12 cellular contexts compared by ENCODE assay signal in the genomic region with DNA sequence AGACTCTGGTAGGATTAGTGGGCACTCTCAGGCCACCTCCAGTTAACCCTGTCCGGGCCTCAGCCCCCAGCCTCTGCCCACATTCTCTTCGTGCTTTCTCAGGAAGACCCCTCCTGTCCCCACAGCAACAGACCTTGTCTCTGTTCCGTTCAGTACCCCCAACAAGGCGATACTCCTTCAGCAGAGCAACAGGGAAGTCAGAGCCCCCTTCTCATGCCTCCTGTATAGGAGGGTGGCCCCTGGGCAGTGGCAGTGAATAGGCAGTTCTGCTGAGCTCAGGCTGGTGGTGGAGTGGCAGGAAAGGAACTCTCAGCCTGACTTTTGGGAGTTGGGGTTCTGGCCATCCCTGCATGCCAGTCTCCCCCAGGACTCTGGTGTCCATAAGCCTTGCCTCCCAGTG. TPM values are rescaled to one million over a fixed set of nuclear protein-coding genes. Genes with fewer than 3 reads are reported as not detected.
DNase-seq lines count a peak whose midpoint lies in the region; ATAC-seq and TF ChIP-seq lines count a peak whose summit lies in the region.
"Had no signal": no experiment of that assay in that cellular context is flagged by ENCODE, and none has a peak within 500 bp of the region (broad histone marks: within the 10 kb centered on the region; RNA-seq: fewer than 3 reads in every experiment).

No MANE protein-coding gene starts in this region.

- no peak overlapping the region for H2BK20ac ChIP-seq in H9 (ENCODE audit: low read depth, low read length, poor library complexity, severe bottlenecking)

- H3K27me3 ChIP-seq in H9 (ENCODE audit: insufficient read depth, low read length) (peaks cover 13% of the 10 kb centered on the region; the same call in 1 of the 2 replicates), mammary epithelial cell (ENCODE audit: insufficient read depth, low read length) (no peaks in the 10 kb centered on the region)

- no peak overlapping the region for H3K18ac ChIP-seq in H9 (ENCODE audit: insufficient read length, low read depth, low read length)

- H3T11ph ChIP-seq in H9 (ENCODE audit: low read length) = no peak overlapping the region

- H3K4me1 Mint-ChIP-seq in H9 (peaks cover 44 to 62% of the 10 kb centered on the region in 2 experiments), mesothelial cell of epicardium (peaks cover 78% of the 10 kb centered on the region)

- no peak overlapping the region for H2BK5ac ChIP-seq in H9 (ENCODE audit: insufficient read length, low read length)

- H3K4me3 ChIP-seq in mammary epithelial cell (replicated peaks in 1 of 3; ENCODE audit: insufficient read depth in 1 of 3, low read depth in 2 of 3, low read length in 3 of 3) = peak overlapping the region; percentile 4 to 29 (median 25)

- BruUV-seq in mammary epithelial cell (replicated peaks; lab: Mats Ljungman, UMichigan) = TSS peak; percentile 43

- H3K4me3 Mint-ChIP-seq in H9 = no peak overlapping the region
- peak overlapping the region; percentile 72 for H3K4me3 Mint-ChIP-seq in mesothelial cell of epicardium
- H3K4me3 Mint-ChIP-seq: activated naive CD8-positive, alpha-beta T cell treated with anti-CD3 and anti-CD28 coated beads, Interleukin-2, amount 10 ng/mL, durations not matched to agents 7 days and 5 days; stimulated activated naive B cell treated with anti-CD40 and anti-IgM and Interleukin-4, amounts not matched to agents 10 μg/mL and 1 μg/mL and 100 μg/mL, for 72 hours had no signal

- peak overlapping the region in 2 of 3 experiments; percentile 62 to 87; a peak in 2 of 7 replicates for H3K27ac Mint-ChIP-seq in H9
- H3K27ac Mint-ChIP-seq in mesothelial cell of epicardium = peak overlapping the region; percentile 100
- H3K27ac Mint-ChIP-seq: activated naive CD8-positive, alpha-beta T cell treated with anti-CD3 and anti-CD28 coated beads, Interleukin-2, amount 10 ng/mL, durations not matched to agents 7 days and 5 days; stimulated activated naive B cell treated with anti-CD40 and anti-IgM and Interleukin-4, amounts not matched to agents 10 μg/mL and 1 μg/mL and 100 μg/mL, for 72 hours had no signal

- WGBS in H9 (ENCODE audit: extremely low coverage, insufficient read length, low lambda C conversion rate) = no CpG with 5 or more reads among the region's 4 CpGs
- 33% methylated on average over 4 of the region's 4 CpGs for WGBS in mammary epithelial cell (ENCODE audit: low coverage, missing lambda C conversion rate)

- TF ChIP-seq CTCF in H9 (conservative IDR thresholded peaks at IDR 0.05) = no peak
- no peak for TF ChIP-seq CTCF in mammary epithelial cell (conservative IDR thresholded peaks at IDR 0.05 in 1 of 2, IDR thresholded peaks at IDR 0.05 in 1 of 2; ENCODE audit: extremely low read depth in 1 of 2, insufficient read depth in 1 of 2, low read depth in 1 of 2, low read length in 2 of 2)
- no peak for TF ChIP-seq CTCF in mesothelial cell of epicardium (IDR thresholded peaks at IDR 0.05; ENCODE audit: unreplicated experiment)

- no peak overlapping the region for H3K56ac ChIP-seq in H9 (ENCODE audit: insufficient read length, low read depth, low read length)

- ATAC-seq in HG03097 (IDR thresholded peaks at IDR 0.05; ENCODE audit: low FRiP score, unreplicated experiment) (no peak), GM19324 (IDR thresholded peaks at IDR 0.05; ENCODE audit: low FRiP score, unreplicated experiment) (no peak), HG03342 (IDR thresholded peaks at IDR 0.05; ENCODE audit: unreplicated experiment) (no peak)
- ATAC-seq: stimulated activated naive B cell treated with anti-CD40 and anti-IgM and Interleukin-4, amounts not matched to agents 10 μg/mL and 1 μg/mL and 100 μg/mL, for 72 hours had no signal

- no peak overlapping the region for H2AK5ac ChIP-seq in H9 (ENCODE audit: insufficient read length, low read length)

- no peak overlapping the region for H4K5ac ChIP-seq in H9 (ENCODE audit: insufficient read length, low read depth, low read length)

- in situ Hi-C loops in mammary epithelial cell (cut with MboI; ENCODE audit: low sequenced_read_pairs in 2 of 2) = no loop called here

- H3K4ac ChIP-seq in H9 (ENCODE audit: low read depth, low read length) = no peak overlapping the region

- CTCF ChIA-PET in mammary epithelial cell (lab: Charles Lee; ENCODE audit: low non-redundant PET) = no interaction called here

- H3K23me2 ChIP-seq in H9 (ENCODE audit: insufficient read length, low read depth, low read length, poor library complexity, severe bottlenecking) = peaks cover 4% of the 10 kb centered on the region

- H3K27me3 Mint-ChIP-seq in H9 (ENCODE audit: low read depth) (peaks cover 20% of the 10 kb centered on the region), mesothelial cell of epicardium (ENCODE audit: low read depth) (peaks cover 12% of the 10 kb centered on the region)

- no peak overlapping the region for H2BK120ac ChIP-seq in H9 (ENCODE audit: low read depth, low read length, poor library complexity, severe bottlenecking)

- no peaks in the 10 kb centered on the region; a peak in 1 of 5 replicates for H3K9me3 Mint-ChIP-seq in H9
- no peaks in the 10 kb centered on the region for H3K9me3 Mint-ChIP-seq in mesothelial cell of epicardium
- H3K9me3 Mint-ChIP-seq: activated naive CD8-positive, alpha-beta T cell treated with anti-CD3 and anti-CD28 coated beads, Interleukin-2, amount 10 ng/mL, durations not matched to agents 7 days and 5 days; stimulated activated naive B cell treated with anti-CD40 and anti-IgM and Interleukin-4, amounts not matched to agents 10 μg/mL and 1 μg/mL and 100 μg/mL, for 72 hours had no signal

- no peaks in the 10 kb centered on the region for H3K36me3 ChIP-seq in mammary epithelial cell (ENCODE audit: insufficient read depth, low read length)

- dilution Hi-C loops in mammary epithelial cell (cut with HindIII; ENCODE audit: low sequenced_read_pairs) = no loop called here

- H2AFZ ChIP-seq in H9 (ENCODE audit: low read length) = no peak overlapping the region
- peak overlapping the region; percentile 23 for H2AFZ ChIP-seq in mammary epithelial cell (ENCODE audit: low read depth, low read length)

- H3K4me1 ChIP-seq in H9 (ENCODE audit: insufficient read depth, low read length) = peaks cover 2% of the 10 kb centered on the region; the same call in 1 of the 2 replicates
- peaks cover 50% of the 10 kb centered on the region for H3K4me1 ChIP-seq in mammary epithelial cell (ENCODE audit: insufficient read depth, low read length)

- H4K8ac ChIP-seq in H9 (replicated peaks; ENCODE audit: insufficient read length, low read depth, low read length) = no peak overlapping the region

- H3K79me2 ChIP-seq in H9 (ENCODE audit: insufficient read depth, low read length) (no peaks in the 10 kb centered on the region), mammary epithelial cell (ENCODE audit: insufficient read depth, low read length) (no peaks in the 10 kb centered on the region)

- H3K79me1 ChIP-seq in H9 (ENCODE audit: insufficient read depth, low read depth, low read length, poor library complexity, severe bottlenecking) = no peaks in the 10 kb centered on the region

- no peaks in the 10 kb centered on the region for H3K9me3 ChIP-seq in H9 (ENCODE audit: control insufficient read depth, low read depth, low read length)
- no peaks in the 10 kb centered on the region for H3K9me3 ChIP-seq in mammary epithelial cell (replicated peaks; ENCODE audit: insufficient read depth, low read length)

- DNase-seq in H9 (no peak), mammary epithelial cell (no peak), mesothelial cell of epicardium (ENCODE audit: low spot score in 2 of 2, unreplicated experiment in 2 of 2) (no peak), substantia nigra (lab: John Stamatoyannopoulos, UW) (no peak)
- no peak for DNase-seq in activated CD4-positive, alpha-beta T cell treated with anti-CD3 and anti-CD28 coated beads for 4 hours
- DNase-seq: activated naive CD8-positive, alpha-beta T cell treated with anti-CD3 and anti-CD28 coated beads, Interleukin-2, amount 10 ng/mL, durations not matched to agents 7 days and 5 days; DMS53; stimulated activated naive B cell treated with anti-CD40 and anti-IgM and Interleukin-4, amounts not matched to agents 10 μg/mL and 1 μg/mL and 100 μg/mL, for 72 hours had no signal

- no peak overlapping the region for H3K4me2 ChIP-seq in H9 (ENCODE audit: insufficient read depth, insufficient read length, low read length)
- H3K4me2 ChIP-seq in mammary epithelial cell (ENCODE audit: insufficient read depth, low read depth, low read length) = peak overlapping the region; percentile 73

- H2BK12ac ChIP-seq in H9 (ENCODE audit: insufficient read length, low read depth, low read length) = no peak overlapping the region

- intact Hi-C loops in mammary epithelial cell (cut with micrococcal nuclease) = no loop called here

- no peaks in the 10 kb centered on the region; a peak in 1 of 7 replicates for H3K36me3 Mint-ChIP-seq in H9 (ENCODE audit: insufficient read depth in 1 of 3, low read depth in 3 of 3)
- H3K36me3 Mint-ChIP-seq in mesothelial cell of epicardium = peaks cover 7% of the 10 kb centered on the region
- H3K36me3 Mint-ChIP-seq: activated naive CD8-positive, alpha-beta T cell treated with anti-CD3 and anti-CD28 coated beads, Interleukin-2, amount 10 ng/mL, durations not matched to agents 7 days and 5 days; stimulated activated naive B cell treated with anti-CD40 and anti-IgM and Interleukin-4, amounts not matched to agents 10 μg/mL and 1 μg/mL and 100 μg/mL, for 72 hours had no signal

- no peak overlapping the region for H4K91ac ChIP-seq in H9 (ENCODE audit: insufficient read length, low read depth, low read length)

- no peak overlapping the region for H2BK15ac ChIP-seq in H9 (ENCODE audit: low read depth, low read length)

- no peak overlapping the region for H3K14ac ChIP-seq in H9 (ENCODE audit: insufficient read depth, low read length)

- no peak overlapping the region for H3K27ac ChIP-seq in H9 (ENCODE audit: insufficient read length, low read depth, low read length)
- no peak overlapping the region for H3K27ac ChIP-seq in mammary epithelial cell (ENCODE audit: insufficient read depth, low read depth, low read length)
- H3K27ac ChIP-seq in substantia nigra (ENCODE audit: low read depth, low read length, poor library complexity, severe bottlenecking) = peak overlapping the region; percentile 98

- H3K9ac ChIP-seq in H9 (ENCODE audit: extremely low read depth, insufficient read length, low read length) (no peak overlapping the region), mammary epithelial cell (ENCODE audit: insufficient read depth, low read length) (no peak overlapping the region)

- no peak overlapping the region for H3K23ac ChIP-seq in H9 (ENCODE audit: insufficient read length, low read depth, low read length)

- H4K20me1 ChIP-seq in H9 (ENCODE audit: control insufficient read depth, insufficient read depth, insufficient read length) (no peaks in the 10 kb centered on the region), mammary epithelial cell (ENCODE audit: insufficient read depth, low read length) (no peaks in the 10 kb centered on the region)

RNA-seq across cellular contexts. Expression of a gene that starts 0.5 kb away (rescaled TPM):
- 4.4 and 6.4 TPM in 2 replicates for total RNA-seq in H9 (2021)
- total RNA-seq in mammary epithelial cell = 10 to 100 TPM in 1 of 2 donors, 1 to 10 TPM in 1; 4.3 to 15.5 TPM
- 8.4 TPM for polyA plus RNA-seq in mammary epithelial cell
- 0.31 TPM for polyA minus RNA-seq in mammary epithelial cell
- 166 to 179 TPM (median 177 TPM) in 3 replicates for total RNA-seq in mesothelial cell of epicardium

RNA-seq across cellular contexts. Expression of a gene that starts 9.4 kb away (rescaled TPM):
- total RNA-seq in H9 (2021) (0.24 and 0.50 TPM in 2 replicates), mammary epithelial cell (under 1 TPM in 1 of 2 donors, not detected in 1; 0.19 TPM), mesothelial cell of epicardium (0.38 to 0.51 TPM (median 0.50 TPM) in 3 replicates)
- polyA plus RNA-seq in mammary epithelial cell = 0.05 TPM
- polyA minus RNA-seq in mammary epithelial cell = not detected
- total RNA-seq: activated naive CD8-positive, alpha-beta T cell treated with anti-CD3 and anti-CD28 coated beads, Interleukin-2, amount 10 ng/mL, durations not matched to agents 7 days and 5 days; lung microvascular endothelial cell had no signal

RNA-seq across cellular contexts. Expression of a gene that starts 22.8 kb away (rescaled TPM):
- total RNA-seq in H9 (2021) (107 and 109 TPM in 2 replicates), mammary epithelial cell (100 to 1,000 TPM in 1 of 2 donors, 10 to 100 TPM in 1; 65.5 to 117 TPM), mesothelial cell of epicardium (40.2 to 47.3 TPM (median 46.9 TPM) in 3 replicates)
- polyA plus RNA-seq in mammary epithelial cell = 122 TPM
- 94.5 TPM for polyA minus RNA-seq in mammary epithelial cell

RNA-seq across cellular contexts. Expression of a gene that starts 29.7 kb away (rescaled TPM):
- 2.3 and 3.1 TPM in 2 replicates for total RNA-seq in H9 (2021)
- 10 to 100 TPM in 1 of 2 donors, 1 to 10 TPM in 1; 9.7 to 12.7 TPM for total RNA-seq in mammary epithelial cell
- 23.8 TPM for polyA plus RNA-seq in mammary epithelial cell
- polyA minus RNA-seq in mammary epithelial cell = 12.6 TPM
- total RNA-seq in mesothelial cell of epicardium = 2.9 to 3.0 TPM (median 2.9 TPM) in 3 replicates

RNA-seq across cellular contexts. Expression of a gene that starts 29.7 kb away (rescaled TPM):
- total RNA-seq in H9 (2021) = 4.9 and 6.0 TPM in 2 replicates
- 10 to 100 TPM in 1 of 2 donors, 1 to 10 TPM in 1; 8.3 to 20.9 TPM for total RNA-seq in mammary epithelial cell
- 14.6 TPM for polyA plus RNA-seq in mammary epithelial cell
- polyA minus RNA-seq in mammary epithelial cell = 71.3 TPM
- total RNA-seq in mesothelial cell of epicardium = 14.5 to 17.3 TPM (median 15.4 TPM) in 3 replicates

Comparison
In these comparisons a context has a peak if more than half of its experiments do, and no peak if none do; other contexts are left out.
1. RNA of a gene that starts 0.5 kb away (total RNA-seq): 166 to 179 TPM in mesothelial cell of epicardium; 4.3 to 15.5 TPM in mammary epithelial cell and 4.4 to 6.4 TPM in H9; every median in the first group is over 10 times any median in the second.